In the genomic region with DNA sequence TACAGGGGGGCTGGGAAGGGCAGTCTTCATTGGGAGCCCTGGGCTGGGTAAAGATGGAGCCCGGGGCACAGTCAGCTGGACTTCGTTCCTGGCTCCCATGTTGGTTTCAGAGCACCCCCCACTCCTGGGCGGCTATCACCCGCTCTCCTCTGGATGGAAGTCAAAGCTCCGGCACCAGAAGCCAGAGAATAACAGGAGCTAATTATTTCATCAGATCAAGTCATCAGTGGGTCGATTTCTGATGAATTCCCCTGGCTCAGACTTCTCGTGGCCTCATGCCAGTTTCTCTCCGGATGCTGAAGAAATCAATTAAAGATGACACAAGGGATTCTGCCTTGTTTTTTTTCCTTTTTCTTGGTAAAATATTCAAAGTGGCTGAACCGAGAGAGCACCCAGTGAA, we compare ENCODE assay signal across 25 cellular contexts. TPM values are rescaled to one million over a fixed set of nuclear protein-coding genes. Genes with fewer than 3 reads are reported as not detected.
DNase-seq lines count a peak whose midpoint lies in the region; ATAC-seq and TF ChIP-seq lines count a peak whose summit lies in the region.
"Had no signal": no experiment of that assay in that cellular context is flagged by ENCODE, and none has a peak within 500 bp of the region (broad histone marks: within the 10 kb centered on the region; RNA-seq: fewer than 3 reads in every experiment).

No MANE protein-coding gene starts in this region.

- DNase-seq in Calu3 (peak; percentile 24), RPMI7951 (ENCODE audit: low read depth) (peak; percentile 54), fibroblast of mammary gland (ENCODE audit: low read depth) (peak; percentile 19), omental fat pad (ENCODE audit: low spot score) (no peak), natural killer cell (no peak), activated gamma-delta T cell treated with Interleukin-2 at 50 U/mL for 16 hours (no peak)
- DNase-seq: activated CD4-positive, alpha-beta T cell treated with anti-CD3 and anti-CD28 coated beads, Interleukin-2, amount 50 U/mL, for 1 hour; aorta; CD4-positive, alpha-beta memory T cell; DMS153; naive thymus-derived CD4-positive, alpha-beta T cell; NCI-H1436 treated with DMSO at 0.1 percent for 48 hours; NCI-H526; stimulated activated naive CD8-positive, alpha-beta T cell treated with anti-CD3 and anti-CD28 coated beads, Interleukin-15, Interleukin-2, amounts not matched to agents 100 U/mL and 50 U/mL, for 24 hours; T-helper 9 cell had no signal

- CTCF ChIA-PET in Calu3 (lab: Charles Lee), result no interaction called here

- no peaks in the 10 kb centered on the region for H3K36me3 Mint-ChIP-seq in Calu3 (ENCODE audit: insufficient read depth, unreplicated experiment)
- no peaks in the 10 kb centered on the region for H3K36me3 Mint-ChIP-seq in natural killer cell
- H3K36me3 Mint-ChIP-seq: activated naive CD4-positive, alpha-beta T cell treated with anti-CD3 and anti-CD28 coated beads, Interleukin-2, amount 50 U/mL, for 72 hours; CD4-positive, alpha-beta memory T cell; naive thymus-derived CD4-positive, alpha-beta T cell had no signal

- intact Hi-C loops in Calu3 (cut with micrococcal nuclease; ENCODE audit: unreplicated experiment), result no loop called here
- intact Hi-C loops in natural killer cell (cut with micrococcal nuclease), result no loop called here

- H3K4me3 Mint-ChIP-seq in Calu3 (ENCODE audit: low read depth, unreplicated experiment) (no peak overlapping the region), natural killer cell (no peak overlapping the region)
- H3K4me3 Mint-ChIP-seq: CD4-positive, alpha-beta memory T cell; central memory CD8-positive, alpha-beta T cell; GM23338; naive thymus-derived CD4-positive, alpha-beta T cell; WTC11 had no signal

- ATAC-seq in omental fat pad (ENCODE audit: low FRiP score) (peak; percentile 30), HG02571 (IDR thresholded peaks at IDR 0.05; ENCODE audit: unreplicated experiment) (no peak), HG03097 (IDR thresholded peaks at IDR 0.05; ENCODE audit: low FRiP score, unreplicated experiment) (no peak), natural killer cell (no peak)
- ATAC-seq: activated naive CD4-positive, alpha-beta T cell treated with anti-CD3 and anti-CD28 coated beads, Interleukin-2, amount 50 U/mL, for 72 hours; GM23338; K562; naive thymus-derived CD4-positive, alpha-beta T cell; right cardiac atrium; stimulated activated naive CD8-positive, alpha-beta T cell treated with anti-CD3 and anti-CD28 coated beads, Interleukin-15, Interleukin-2, amounts not matched to agents 100 U/mL and 50 U/mL, for 24 hours; WTC11 had no signal

- H3K4me3 ChIP-seq in fibroblast of mammary gland (ENCODE audit: control insufficient read depth, low read depth, low read length), result no peak overlapping the region
- H3K4me3 ChIP-seq: GM23338, K562, pancreas, thoracic aorta had no signal

- H3K27ac Mint-ChIP-seq in Calu3 (ENCODE audit: unreplicated experiment) (no peak overlapping the region), natural killer cell (no peak overlapping the region)
- H3K27ac Mint-ChIP-seq: activated naive CD4-positive, alpha-beta T cell treated with anti-CD3 and anti-CD28 coated beads, Interleukin-2, amount 50 U/mL, for 72 hours; CD4-positive, alpha-beta memory T cell; GM23338; naive thymus-derived CD4-positive, alpha-beta T cell had no signal

- TF ChIP-seq CTCF in Calu3 (IDR thresholded peaks at IDR 0.05; ENCODE audit: unreplicated experiment), result no peak
- TF ChIP-seq CTCF in fibroblast of mammary gland (conservative IDR thresholded peaks at IDR 0.05; ENCODE audit: control insufficient read depth, insufficient read depth, low read depth, low read length), result no peak
- TF ChIP-seq CTCF in omental fat pad (IDR thresholded peaks at IDR 0.05), result no peak
- no peak for TF ChIP-seq CTCF in natural killer cell (IDR thresholded peaks at IDR 0.05)

- H3K4me1 Mint-ChIP-seq in Calu3 (ENCODE audit: low read depth, unreplicated experiment), result peaks cover 26% of the 10 kb centered on the region
- peaks cover 0 to 5% of the 10 kb centered on the region in 2 donors for H3K4me1 Mint-ChIP-seq in natural killer cell
- H3K4me1 Mint-ChIP-seq: CD4-positive, alpha-beta memory T cell had no signal

- H3K9me3 Mint-ChIP-seq in Calu3 (ENCODE audit: low read depth, unreplicated experiment), result no peaks in the 10 kb centered on the region
- H3K9me3 Mint-ChIP-seq in natural killer cell, result no peaks in the 10 kb centered on the region
- H3K9me3 Mint-ChIP-seq: activated naive CD4-positive, alpha-beta T cell treated with anti-CD3 and anti-CD28 coated beads, Interleukin-2, amount 50 U/mL, for 72 hours; CD4-positive, alpha-beta memory T cell; central memory CD8-positive, alpha-beta T cell; GM23338 had no signal

- no TSS peak for BruUV-seq in Calu3 (replicated peaks; lab: Mats Ljungman, UMichigan)

- H3K27me3 Mint-ChIP-seq in Calu3 (ENCODE audit: unreplicated experiment), result no peaks in the 10 kb centered on the region
- H3K27me3 Mint-ChIP-seq in natural killer cell (ENCODE audit: low read depth in 2 of 2), result peaks cover 12 to 15% of the 10 kb centered on the region in 2 donors

RNA-seq across cellular contexts. Expression of a gene that starts 22.6 kb away (rescaled TPM):
- 112 and 120 TPM in 2 replicates for total RNA-seq in Calu3 (2022)
- 66.1 and 74.4 TPM in 2 replicates for total RNA-seq in RPMI7951 (2014; rRNA removed; shearing (Covaris generic))
- 100 to 1,000 TPM in 1 of 4 donors, 10 to 100 TPM in 3; 51.8 to 100 (median 68.1) TPM for total RNA-seq in omental fat pad
- total RNA-seq in natural killer cell, result 10 to 100 TPM in 2 of 3 donors, 1 to 10 TPM in 1; 8.1 to 48.7 (median 12.3) TPM

Comparison
In these comparisons a context has a peak if more than half of its experiments do, and no peak if none do; other contexts are left out.
1. DNase-seq: peak in Calu3 (single experiment), RPMI7951 (single experiment) and fibroblast of mammary gland (single experiment); none in omental fat pad (single experiment), natural killer cell (single experiment) and activated gamma-delta T cell treated with Interleukin-2 at 50 U/mL for 16 hours (single experiment).